Comparison of ENCODE assay signal across 11 cellular contexts in the genomic region with DNA sequence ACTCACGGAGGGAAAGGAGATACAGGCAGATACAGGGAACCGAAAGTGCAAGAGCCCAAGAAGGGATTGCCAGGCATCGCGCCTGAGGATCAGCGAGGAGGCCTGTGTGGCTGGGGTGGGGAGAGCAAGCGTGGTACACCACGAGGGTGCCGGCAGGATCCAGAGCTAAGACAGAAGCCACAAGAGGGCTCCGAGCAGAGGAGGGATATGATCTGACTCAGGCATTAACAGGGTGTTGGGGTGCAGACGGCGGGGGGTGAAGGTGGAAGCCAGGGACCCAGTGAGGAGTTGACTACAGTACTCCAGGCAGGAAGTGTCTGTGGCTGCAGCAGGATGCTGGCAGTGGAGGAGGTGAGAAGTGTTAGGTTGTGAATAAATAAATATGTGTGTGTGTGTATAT.
DNase-seq lines count a peak whose midpoint lies in the region; TF ChIP-seq lines count a peak whose summit lies in the region.
"Had no signal": no experiment of that assay in that cellular context is flagged by ENCODE, and none has a peak within 500 bp of the region (broad histone marks: within the 10 kb centered on the region; RNA-seq: fewer than 3 reads in every experiment).

No MANE protein-coding gene starts in this region.

- H3K36me3 Mint-ChIP-seq in dendritic cell treated with granulocyte-macrophage colony-stimulating factor and Interleukin-4, amounts not matched to agents 40 ng/mL and 50 ng/mL, for 4 days (ENCODE audit: low read depth) = peaks cover 64% of the 10 kb centered on the region

- TF ChIP-seq CTCF in GM10266 (IDR thresholded peaks at IDR 0.05; ENCODE audit: control insufficient read depth, insufficient read depth, low read depth, missing control alignments) = no peak

- peak overlapping the region; percentile 32 for H3K4me3 Mint-ChIP-seq in dendritic cell treated with granulocyte-macrophage colony-stimulating factor and Interleukin-4, amounts not matched to agents 40 ng/mL and 50 ng/mL, for 4 days

- DNase-seq in stimulated activated CD4-positive, alpha-beta T cell treated with anti-CD3 and anti-CD28 coated beads, Interleukin-4, amount 100 ng/mL, for 24 hours = peak; percentile 55
- DNase-seq in stimulated activated CD4-positive, alpha-beta T cell treated with anti-CD3 and anti-CD28 coated beads, Interleukin-12 subunit alpha, Interleukin-12 subunit beta, amount 100 ng/mL, for 4 hours = no peak
- DNase-seq in activated CD8-positive, alpha-beta memory T cell treated with anti-CD3 and anti-CD28 coated beads, Interleukin-2, amount 50 U/mL, for 1 hour (ENCODE audit: extremely low read depth) = peak; percentile 42
- DNase-seq in OCI-M2 (lab: John Stamatoyannopoulos, UW; ENCODE audit: unreplicated experiment) (no peak), GF-D8 (lab: John Stamatoyannopoulos, UW) (no peak), GM10266 (ENCODE audit: extremely low spot score) (no peak), NCI-H748 treated with DMSO at 0.1 percent for 48 hours (lab: John Stamatoyannopoulos, UW) (no peak)
- DNase-seq: IMR-90, islet precursor cell, NCI-H524 had no signal

- no peaks in the 10 kb centered on the region for H3K27me3 Mint-ChIP-seq in dendritic cell treated with granulocyte-macrophage colony-stimulating factor and Interleukin-4, amounts not matched to agents 40 ng/mL and 50 ng/mL, for 4 days

- H3K4me1 Mint-ChIP-seq in dendritic cell treated with granulocyte-macrophage colony-stimulating factor and Interleukin-4, amounts not matched to agents 40 ng/mL and 50 ng/mL, for 4 days (ENCODE audit: low read depth) = peaks cover 31% of the 10 kb centered on the region

- intact Hi-C loops in dendritic cell treated with granulocyte-macrophage colony-stimulating factor and Interleukin-4, amounts not matched to agents 40 ng/mL and 50 ng/mL, for 4 days (cut with micrococcal nuclease) = no loop called here

- H3K9me3 Mint-ChIP-seq in dendritic cell treated with granulocyte-macrophage colony-stimulating factor and Interleukin-4, amounts not matched to agents 40 ng/mL and 50 ng/mL, for 4 days = no peaks in the 10 kb centered on the region

- peak overlapping the region; percentile 62 for H3K27ac Mint-ChIP-seq in dendritic cell treated with granulocyte-macrophage colony-stimulating factor and Interleukin-4, amounts not matched to agents 40 ng/mL and 50 ng/mL, for 4 days

Comparison
In these comparisons a context has a peak if more than half of its experiments do, and no peak if none do; other contexts are left out.
1. DNase-seq: peak in stimulated activated CD4-positive, alpha-beta T cell treated with anti-CD3 and anti-CD28 coated beads, Interleukin-4, amount 100 ng/mL, for 24 hours (single experiment) and activated CD8-positive, alpha-beta memory T cell treated with anti-CD3 and anti-CD28 coated beads, Interleukin-2, amount 50 U/mL, for 1 hour (single experiment); none in stimulated activated CD4-positive, alpha-beta T cell treated with anti-CD3 and anti-CD28 coated beads, Interleukin-12 subunit alpha, Interleukin-12 subunit beta, amount 100 ng/mL, for 4 hours (single experiment), OCI-M2 (single experiment), GF-D8 (single experiment), GM10266 (single experiment) and NCI-H748 treated with DMSO at 0.1 percent for 48 hours (single experiment).